Comparison of ENCODE assay signal across 8 cellular contexts in the genomic region with DNA sequence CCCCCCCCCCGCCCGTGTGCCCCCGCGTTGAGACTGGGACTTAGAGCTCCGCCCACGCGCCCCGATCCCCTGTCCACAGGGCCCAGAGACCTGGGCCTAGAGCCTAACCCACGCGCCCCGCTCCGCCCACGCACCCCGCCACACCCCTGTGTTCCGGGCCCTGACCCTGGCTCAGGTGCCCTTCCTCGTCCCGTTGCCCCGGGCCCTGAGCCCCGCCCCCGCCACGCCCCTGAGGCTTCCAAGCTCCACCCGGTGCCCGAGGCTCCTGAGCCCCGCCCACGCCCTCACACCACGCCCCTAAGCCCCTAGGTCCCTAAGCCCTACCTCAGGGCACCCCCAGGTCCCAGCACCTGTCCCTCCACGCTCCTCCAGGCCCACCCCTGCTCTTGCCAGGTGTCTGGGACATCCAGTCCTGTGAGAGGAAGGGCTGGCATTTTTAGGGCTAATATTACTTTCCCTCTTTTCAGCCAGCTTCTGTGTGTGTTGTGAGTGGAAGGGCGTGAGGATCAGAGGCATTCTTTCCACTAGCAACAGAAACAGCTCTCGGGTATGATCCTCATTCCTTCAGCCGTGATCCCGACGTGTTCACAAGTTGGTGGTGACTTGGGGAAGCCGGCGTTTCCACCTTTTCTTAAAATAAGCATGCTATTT. TPM values are rescaled to one million over a fixed set of nuclear protein-coding genes. Genes with fewer than 3 reads are reported as not detected.
DNase-seq lines count a peak whose midpoint lies in the region; ATAC-seq, FAIRE-seq and TF ChIP-seq lines count a peak whose summit lies in the region.

No MANE protein-coding gene starts in this region.

- H3K36me3 Mint-ChIP-seq in activated T-helper 2 cell treated with anti-CD3 and anti-CD28 coated beads, Interferon-gamma antibody, Interleukin-2, Interleukin-4, amounts not matched to agents 10 μg/mL and 5 μg/mL and 100 μg/mL, durations not matched to agents 14 hours and 24 hours and 36 hours (ENCODE audit: low read depth) = no peaks in the 10 kb centered on the region
- no peaks in the 10 kb centered on the region for H3K36me3 Mint-ChIP-seq in type B pancreatic cell

- intact Hi-C loops in activated T-helper 2 cell treated with anti-CD3 and anti-CD28 coated beads, Interferon-gamma antibody, Interleukin-2, Interleukin-4, amounts not matched to agents 10 μg/mL and 5 μg/mL and 100 μg/mL, durations not matched to agents 14 hours and 24 hours and 36 hours (cut with micrococcal nuclease) = no loop called here
- intact Hi-C loops in pancreas (cut with DNase I) = no loop called here

- TF ChIP-seq CTCF in BE2C (IDR thresholded peaks at IDR 0.05; ENCODE audit: low read depth, low read length) = no peak
- no peak for TF ChIP-seq CTCF in pancreas (IDR thresholded peaks at IDR 0.05)
- TF ChIP-seq CTCF in type B pancreatic cell (conservative IDR thresholded peaks at IDR 0.05) = no peak

- FAIRE-seq in RCC 7860 (lab: Jason Lieb, UNC) (no peak), pancreas (lab: Jason Lieb, UNC) (no peak)

- H3K4me1 Mint-ChIP-seq in activated T-helper 2 cell treated with anti-CD3 and anti-CD28 coated beads, Interferon-gamma antibody, Interleukin-2, Interleukin-4, amounts not matched to agents 10 μg/mL and 5 μg/mL and 100 μg/mL, durations not matched to agents 14 hours and 24 hours and 36 hours (ENCODE audit: low read depth) = peaks cover 36% of the 10 kb centered on the region
- peaks cover 14% of the 10 kb centered on the region for H3K4me1 Mint-ChIP-seq in type B pancreatic cell (ENCODE audit: unreplicated experiment)

- H3K9me3 ChIP-seq in BE2C (no peaks in the 10 kb centered on the region), pancreas (no peaks in the 10 kb centered on the region)

- H3K4me3 Mint-ChIP-seq in activated T-helper 2 cell treated with anti-CD3 and anti-CD28 coated beads, Interferon-gamma antibody, Interleukin-2, Interleukin-4, amounts not matched to agents 10 μg/mL and 5 μg/mL and 100 μg/mL, durations not matched to agents 14 hours and 24 hours and 36 hours (ENCODE audit: low read depth) = peak overlapping the region; percentile 49
- H3K4me3 Mint-ChIP-seq in type B pancreatic cell = peak overlapping the region; percentile 68

- peak overlapping the region; percentile 8 for H3K27ac Mint-ChIP-seq in activated T-helper 2 cell treated with anti-CD3 and anti-CD28 coated beads, Interferon-gamma antibody, Interleukin-2, Interleukin-4, amounts not matched to agents 10 μg/mL and 5 μg/mL and 100 μg/mL, durations not matched to agents 14 hours and 24 hours and 36 hours
- peak overlapping the region; percentile 97 for H3K27ac Mint-ChIP-seq in type B pancreatic cell

- H3K36me3 ChIP-seq in BE2C = no peaks in the 10 kb centered on the region
- H3K36me3 ChIP-seq in pancreas = no peaks in the 10 kb centered on the region

- DNase-seq in BE2C (peak; percentile 76), RCC 7860 (ENCODE audit: low spot score) (peak; percentile 50), germinal center (ENCODE audit: low spot score) (peak; percentile 95), pancreas (peak; percentile 90 to 98 (median 95)), type B pancreatic cell (ENCODE audit: extremely low spot score, unreplicated experiment) (peak; percentile 82)
- DNase-seq in activated T-helper 2 cell treated with anti-CD3 and anti-CD28 coated beads, Interferon-gamma antibody, Interleukin-2, Interleukin-4, amounts not matched to agents 10 μg/mL and 5 μg/mL and 100 μg/mL, durations not matched to agents 14 hours and 24 hours and 36 hours (ENCODE audit: low spot score) = peak; percentile 68

- peak; percentile 76 for ATAC-seq in GM19324 (IDR thresholded peaks at IDR 0.05; ENCODE audit: low FRiP score, unreplicated experiment)
- peak; percentile 49 for ATAC-seq in HG03442 (IDR thresholded peaks at IDR 0.05; ENCODE audit: unreplicated experiment)
- ATAC-seq in pancreas = peak; percentile 80 to 89 (median 82)

- no peaks in the 10 kb centered on the region for H3K27me3 ChIP-seq in BE2C
- no peaks in the 10 kb centered on the region for H3K27me3 ChIP-seq in pancreas

- no peaks in the 10 kb centered on the region for H3K9me3 Mint-ChIP-seq in activated T-helper 2 cell treated with anti-CD3 and anti-CD28 coated beads, Interferon-gamma antibody, Interleukin-2, Interleukin-4, amounts not matched to agents 10 μg/mL and 5 μg/mL and 100 μg/mL, durations not matched to agents 14 hours and 24 hours and 36 hours
- H3K9me3 Mint-ChIP-seq in type B pancreatic cell = peaks cover 5% of the 10 kb centered on the region

- H3K4me3 ChIP-seq in BE2C (ENCODE audit: low read depth, low read length) (peak overlapping the region; percentile 24), pancreas (peak overlapping the region in 3 of 4 donors; percentile 18 to 77 (median 66))

- 4 to 5% methylated on average over 19 to 34 of the region's 34 CpGs for WGBS in pancreas, 2 donors

- peak overlapping the region; percentile 28 to 81 (median 62) for H3K27ac ChIP-seq in pancreas

- H3K27me3 Mint-ChIP-seq in activated T-helper 2 cell treated with anti-CD3 and anti-CD28 coated beads, Interferon-gamma antibody, Interleukin-2, Interleukin-4, amounts not matched to agents 10 μg/mL and 5 μg/mL and 100 μg/mL, durations not matched to agents 14 hours and 24 hours and 36 hours (ENCODE audit: low read depth) = peaks cover 18% of the 10 kb centered on the region
- peaks cover 7% of the 10 kb centered on the region for H3K27me3 Mint-ChIP-seq in type B pancreatic cell

- no peaks in the 10 kb centered on the region for H3K4me1 ChIP-seq in BE2C
- peaks cover 0 to 18% (median 14%) of the 10 kb centered on the region in 3 donors for H3K4me1 ChIP-seq in pancreas

RNA-seq across cellular contexts. Expression of a gene that starts 0.6 kb away (rescaled TPM):
- not detected for polyA plus RNA-seq in BE2C (2012; ENCODE audit: insufficient read depth, insufficient read length, low read depth)
- total RNA-seq in activated T-helper 2 cell treated with anti-CD3 and anti-CD28 coated beads, Interferon-gamma antibody, Interleukin-2, Interleukin-4, amounts not matched to agents 10 μg/mL and 5 μg/mL and 100 μg/mL, durations not matched to agents 14 hours and 24 hours and 36 hours = 6.9 and 7.7 TPM in 2 replicates
- 1 to 10 TPM; 3.5 to 6.2 (median 5.3) TPM for total RNA-seq in pancreas
- polyA plus RNA-seq in pancreas = 1 to 10 TPM; 2.1 to 2.6 TPM
- 7.7 and 26.6 TPM in 2 replicates for total RNA-seq in type B pancreatic cell (ENCODE audit: low replicate concordance)

Comparison
In these comparisons a context has a peak if more than half of its experiments do, and no peak if none do; other contexts are left out.
1. Peak in every context shown above with its lines: DNase-seq, ATAC-seq, H3K4me3 ChIP-seq and H3K27ac ChIP-seq.